ENCODE assay signal across 9 cellular contexts in genomic region chr6:24431045-24431451, GRCh38. TPM values are rescaled to one million over a fixed set of nuclear protein-coding genes. Genes with fewer than 3 reads are reported as not detected.
DNase-seq lines count a peak whose midpoint lies in the region; ATAC-seq lines count a peak whose summit lies in the region.
"Had no signal": no experiment of that assay in that cellular context is flagged by ENCODE, and none has a peak within 500 bp of the region (broad histone marks: within the 10 kb centered on the region; RNA-seq: fewer than 3 reads in every experiment).

No MANE protein-coding gene starts in this region.

- POLR2A ChIA-PET in activated CD4-positive, alpha-beta memory T cell treated with anti-CD3 and anti-CD28 coated beads for 36 hours (lab: Charles Lee): interaction anchor here (1.0 kb wide), 1 partner anchor 64 kb away, joined by 3 read pairs; the partner anchor contains the start of gene ALDH5A1
- POLR2A ChIA-PET in activated CD4-positive, alpha-beta memory T cell treated with anti-CD3 and anti-CD28 coated beads, Interleukin-2, amount 10 ng/mL, durations not matched to agents 7 days and 5 days (lab: Charles Lee): interaction anchor here (0.9 kb wide), 1 partner anchor 9 kb away, joined by 3 read pairs; no protein-coding TSS in a partner anchor

- intact Hi-C loops in activated CD4-positive, alpha-beta memory T cell treated with anti-CD3 and anti-CD28 coated beads for 36 hours (cut with micrococcal nuclease): loop anchor here (1.0 to 5.0 kb wide), 4 partner anchors 90 to 336 kb away; no protein-coding TSS in a partner anchor

- ATAC-seq in HG03108 (IDR thresholded peaks at IDR 0.05; ENCODE audit: unreplicated experiment): no peak

- H3K27ac Mint-ChIP-seq in activated CD4-positive, alpha-beta memory T cell treated with anti-CD3 and anti-CD28 coated beads for 36 hours: no peak overlapping the region
- H3K27ac Mint-ChIP-seq in activated CD4-positive, alpha-beta memory T cell treated with anti-CD3 and anti-CD28 coated beads, Interleukin-2, amount 10 ng/mL, durations not matched to agents 7 days and 5 days: no peak overlapping the region

- H3K27me3 Mint-ChIP-seq in activated CD4-positive, alpha-beta memory T cell treated with anti-CD3 and anti-CD28 coated beads for 36 hours: no peaks in the 10 kb centered on the region
- no peaks in the 10 kb centered on the region for H3K27me3 Mint-ChIP-seq in activated CD4-positive, alpha-beta memory T cell treated with anti-CD3 and anti-CD28 coated beads, Interleukin-2, amount 10 ng/mL, durations not matched to agents 7 days and 5 days
- H3K27me3 Mint-ChIP-seq: stimulated activated naive B cell treated with anti-CD40 and anti-IgM and Interleukin-4, amounts not matched to agents 10 μg/mL and 1 μg/mL and 100 μg/mL, for 72 hours had no signal

- no peaks in the 10 kb centered on the region for H3K9me3 Mint-ChIP-seq in activated CD4-positive, alpha-beta memory T cell treated with anti-CD3 and anti-CD28 coated beads for 36 hours
- H3K9me3 Mint-ChIP-seq in activated CD4-positive, alpha-beta memory T cell treated with anti-CD3 and anti-CD28 coated beads, Interleukin-2, amount 10 ng/mL, durations not matched to agents 7 days and 5 days: no peaks in the 10 kb centered on the region
- H3K9me3 Mint-ChIP-seq: stimulated activated naive B cell treated with anti-CD40 and anti-IgM and Interleukin-4, amounts not matched to agents 10 μg/mL and 1 μg/mL and 100 μg/mL, for 72 hours had no signal

- CTCF ChIA-PET in activated CD4-positive, alpha-beta memory T cell treated with anti-CD3 and anti-CD28 coated beads for 36 hours (lab: Charles Lee): interaction anchor here (0.6 to 2.1 kb wide), 12 partner anchors 9 to 424 kb away, joined by 3 to 24 read pairs (median 4); no protein-coding TSS in a partner anchor
- CTCF ChIA-PET in activated CD4-positive, alpha-beta memory T cell treated with anti-CD3 and anti-CD28 coated beads, Interleukin-2, amount 10 ng/mL, durations not matched to agents 7 days and 5 days (lab: Charles Lee): interaction anchor here (0.6 to 1.9 kb wide), 16 partner anchors 10 to 231 kb away, joined by 3 to 12 read pairs (median 4); partner anchors contain the start of gene ALDH5A1

- peak; percentile 22 for DNase-seq in activated CD4-positive, alpha-beta memory T cell treated with anti-CD3 and anti-CD28 coated beads for 36 hours
- no peak for DNase-seq in activated CD4-positive, alpha-beta memory T cell treated with anti-CD3 and anti-CD28 coated beads, Interleukin-2, amount 10 ng/mL, durations not matched to agents 7 days and 5 days
- DNase-seq in HS-5 (ENCODE audit: low read depth) (peak; percentile 37), OCI-M1 (lab: John Stamatoyannopoulos, UW) (peak; percentile 76), dermis blood vessel endothelial cell (peak; percentile 75), midbrain (lab: John Stamatoyannopoulos, UW) (peak; percentile 39), occipital lobe (lab: John Stamatoyannopoulos, UW) (no peak)
- DNase-seq: stimulated activated naive B cell treated with anti-CD40 and anti-IgM and Interleukin-4, amounts not matched to agents 10 μg/mL and 1 μg/mL and 100 μg/mL, for 72 hours had no signal

- no peak overlapping the region for H3K4me3 Mint-ChIP-seq in activated CD4-positive, alpha-beta memory T cell treated with anti-CD3 and anti-CD28 coated beads for 36 hours
- H3K4me3 Mint-ChIP-seq in activated CD4-positive, alpha-beta memory T cell treated with anti-CD3 and anti-CD28 coated beads, Interleukin-2, amount 10 ng/mL, durations not matched to agents 7 days and 5 days: no peak overlapping the region
- H3K4me3 Mint-ChIP-seq: stimulated activated naive B cell treated with anti-CD40 and anti-IgM and Interleukin-4, amounts not matched to agents 10 μg/mL and 1 μg/mL and 100 μg/mL, for 72 hours had no signal

- no peaks in the 10 kb centered on the region for H3K4me1 Mint-ChIP-seq in activated CD4-positive, alpha-beta memory T cell treated with anti-CD3 and anti-CD28 coated beads for 36 hours (ENCODE audit: low read depth)
- H3K4me1 Mint-ChIP-seq in activated CD4-positive, alpha-beta memory T cell treated with anti-CD3 and anti-CD28 coated beads, Interleukin-2, amount 10 ng/mL, durations not matched to agents 7 days and 5 days: no peaks in the 10 kb centered on the region

- peaks cover 3% of the 10 kb centered on the region for H3K36me3 Mint-ChIP-seq in activated CD4-positive, alpha-beta memory T cell treated with anti-CD3 and anti-CD28 coated beads for 36 hours
- peaks cover 3% of the 10 kb centered on the region for H3K36me3 Mint-ChIP-seq in activated CD4-positive, alpha-beta memory T cell treated with anti-CD3 and anti-CD28 coated beads, Interleukin-2, amount 10 ng/mL, durations not matched to agents 7 days and 5 days (ENCODE audit: low read depth)

RNA-seq across cellular contexts. Expression of gene MRS2, which starts 28.3 kb away (rescaled TPM):
- total RNA-seq in activated CD4-positive, alpha-beta memory T cell treated with anti-CD3 and anti-CD28 coated beads for 36 hours: 10 to 100 TPM; 20.0 to 23.4 TPM
- 10 to 100 TPM; 16.6 to 17.0 TPM for total RNA-seq in activated CD4-positive, alpha-beta memory T cell treated with anti-CD3 and anti-CD28 coated beads, Interleukin-2, amount 10 ng/mL, durations not matched to agents 7 days and 5 days
- 28.8 and 30.8 TPM in 2 replicates for total RNA-seq in dermis blood vessel endothelial cell
- total RNA-seq in occipital lobe: 22.5 TPM

RNA-seq across cellular contexts. Expression of gene GPLD1, which starts 58.3 kb away (rescaled TPM):
- under 1 TPM; 0.19 to 0.29 TPM for total RNA-seq in activated CD4-positive, alpha-beta memory T cell treated with anti-CD3 and anti-CD28 coated beads for 36 hours
- total RNA-seq in activated CD4-positive, alpha-beta memory T cell treated with anti-CD3 and anti-CD28 coated beads, Interleukin-2, amount 10 ng/mL, durations not matched to agents 7 days and 5 days: under 1 TPM; 0.18 to 0.20 TPM
- total RNA-seq in dermis blood vessel endothelial cell (0.05 and 0.17 TPM in 2 replicates), occipital lobe (12.6 TPM)

Comparison
In these comparisons a context has a peak if more than half of its experiments do, and no peak if none do; other contexts are left out.
1. DNase-seq: peak in activated CD4-positive, alpha-beta memory T cell treated with anti-CD3 and anti-CD28 coated beads for 36 hours (single experiment), HS-5 (single experiment), OCI-M1 (single experiment), dermis blood vessel endothelial cell (single experiment) and midbrain (single experiment); none in activated CD4-positive, alpha-beta memory T cell treated with anti-CD3 and anti-CD28 coated beads, Interleukin-2, amount 10 ng/mL, durations not matched to agents 7 days and 5 days (single experiment) and occipital lobe (single experiment).
2. RNA of gene GPLD1, which starts 58.3 kb away (total RNA-seq): 12.6 TPM in occipital lobe (single experiment); 0.19 to 0.29 TPM in activated CD4-positive, alpha-beta memory T cell treated with anti-CD3 and anti-CD28 coated beads for 36 hours, 0.18 to 0.20 TPM in activated CD4-positive, alpha-beta memory T cell treated with anti-CD3 and anti-CD28 coated beads, Interleukin-2, amount 10 ng/mL, durations not matched to agents 7 days and 5 days and 0.05 to 0.17 TPM in dermis blood vessel endothelial cell; every median in the first group is over 10 times any median in the second.